Comparison of ENCODE assay signal across 12 cellular contexts in genomic region chr18:68840554-68841263, GRCh38. TPM values are rescaled to one million over a fixed set of nuclear protein-coding genes. Genes with fewer than 3 reads are reported as not detected.
DNase-seq lines count a peak whose midpoint lies in the region; ATAC-seq and TF ChIP-seq lines count a peak whose summit lies in the region.
"Had no signal": no experiment of that assay in that cellular context is flagged by ENCODE, and none has a peak within 500 bp of the region (broad histone marks: within the 10 kb centered on the region; RNA-seq: fewer than 3 reads in every experiment).

No MANE protein-coding gene starts in this region.

- H3K9me3 Mint-ChIP-seq in naive thymus-derived CD8-positive, alpha-beta T cell, result no peaks in the 10 kb centered on the region
- H3K9me3 Mint-ChIP-seq: activated naive CD4-positive, alpha-beta T cell treated with anti-CD3 and anti-CD28 coated beads, Interleukin-2, amount 50 U/mL, for 72 hours had no signal

- H4K20me1 ChIP-seq in hepatocyte (ENCODE audit: insufficient read depth, poor library complexity, severe bottlenecking), result no peaks in the 10 kb centered on the region

- peak; percentile 36 to 44 for DNase-seq in SHP77 (lab: John Stamatoyannopoulos, UW)
- no peak for DNase-seq in SHP77 treated with DMSO at 0.1 percent for 48 hours (lab: John Stamatoyannopoulos, UW)
- DNase-seq in T1000 (lab: John Stamatoyannopoulos, UW), result peak; percentile 0
- DNase-seq in hepatocyte (ENCODE audit: low spot score), result peak; percentile 61
- DNase-seq in superior temporal gyrus (ENCODE audit: extremely low spot score), result peak; percentile 73
- no peak for DNase-seq in naive thymus-derived CD8-positive, alpha-beta T cell
- DNase-seq in NCI-H1105 treated with DMSO at 0.1 percent for 48 hours (lab: John Stamatoyannopoulos, UW), result no peak
- DNase-seq in NCI-H345 treated with DMSO at 0.1 percent for 48 hours (lab: John Stamatoyannopoulos, UW; ENCODE audit: unreplicated experiment), result no peak
- DNase-seq: C1 segment of cervical spinal cord had no signal

- no peak overlapping the region for H3K4me3 ChIP-seq in hepatocyte
- H3K4me3 ChIP-seq: pancreas, upper lobe of left lung had no signal

- H3K4me3 Mint-ChIP-seq in naive thymus-derived CD8-positive, alpha-beta T cell, result no peak overlapping the region

- H3K36me3 ChIP-seq in hepatocyte (replicated peaks; ENCODE audit: insufficient read depth, low read depth), result no peaks in the 10 kb centered on the region
- H3K36me3 ChIP-seq: pancreas, upper lobe of left lung had no signal

- H3K27me3 ChIP-seq in hepatocyte, result no peaks in the 10 kb centered on the region
- H3K27me3 ChIP-seq: pancreas, upper lobe of left lung had no signal

- H3K4me1 Mint-ChIP-seq in naive thymus-derived CD8-positive, alpha-beta T cell, result peaks cover 0 to 3% (median 0%) of the 10 kb centered on the region in 4 donors

- H3K4me1 ChIP-seq in hepatocyte (ENCODE audit: insufficient read depth), result no peaks in the 10 kb centered on the region

- H3K9me2 ChIP-seq in hepatocyte (replicated peaks; ENCODE audit: insufficient read depth), result no peaks in the 10 kb centered on the region

- H3K9me3 ChIP-seq in hepatocyte (ENCODE audit: low read depth), result no peaks in the 10 kb centered on the region
- H3K9me3 ChIP-seq: pancreas, upper lobe of left lung had no signal

- no peaks in the 10 kb centered on the region for H3K27me3 Mint-ChIP-seq in naive thymus-derived CD8-positive, alpha-beta T cell

- POLR2A ChIA-PET in naive thymus-derived CD8-positive, alpha-beta T cell (lab: Charles Lee), result no interaction called here

- H3K79me2 ChIP-seq in hepatocyte, result no peaks in the 10 kb centered on the region

- no peak overlapping the region for H3K4me2 ChIP-seq in hepatocyte

- no peak for ATAC-seq in naive thymus-derived CD8-positive, alpha-beta T cell
- ATAC-seq: activated naive CD4-positive, alpha-beta T cell treated with anti-CD3 and anti-CD28 coated beads, Interleukin-2, amount 50 U/mL, for 72 hours had no signal

- no peak overlapping the region for H3K27ac Mint-ChIP-seq in naive thymus-derived CD8-positive, alpha-beta T cell
- H3K27ac Mint-ChIP-seq: activated naive CD4-positive, alpha-beta T cell treated with anti-CD3 and anti-CD28 coated beads, Interleukin-2, amount 50 U/mL, for 72 hours had no signal

- TF ChIP-seq CTCF in hepatocyte (IDR thresholded peaks at IDR 0.05; ENCODE audit: poor library complexity), result no peak

- peaks cover 0 to 1% (median 0%) of the 10 kb centered on the region in 3 donors for H3K36me3 Mint-ChIP-seq in naive thymus-derived CD8-positive, alpha-beta T cell
- H3K36me3 Mint-ChIP-seq: activated naive CD4-positive, alpha-beta T cell treated with anti-CD3 and anti-CD28 coated beads, Interleukin-2, amount 50 U/mL, for 72 hours had no signal

- peak overlapping the region; percentile 44 for H3K27ac ChIP-seq in hepatocyte
- H3K27ac ChIP-seq: pancreas had no signal

- 63% methylated on average over 7 of the region's 7 CpGs for WGBS in hepatocyte (ENCODE audit: low lambda C conversion rate, missing lambda C conversion rate)

- no peak overlapping the region for H2AFZ ChIP-seq in hepatocyte

RNA-seq across cellular contexts. Expression of gene CCDC102B, which starts 42.8 kb away (rescaled TPM):
- total RNA-seq in hepatocyte, result 3.7 and 5.4 TPM in 2 replicates
- polyA plus RNA-seq in hepatocyte, result 1.7 and 2.8 TPM in 2 replicates
- 1 to 10 TPM; 7.7 to 9.2 TPM for total RNA-seq in naive thymus-derived CD8-positive, alpha-beta T cell
- 1 to 10 TPM; 6.1 to 8.3 (median 8.1) TPM for polyA plus RNA-seq in naive thymus-derived CD8-positive, alpha-beta T cell

Comparison
In these comparisons a context has a peak if more than half of its experiments do, and no peak if none do; other contexts are left out.
1. DNase-seq: peak in SHP77 (2 of 2), T1000 (single experiment), hepatocyte (single experiment) and superior temporal gyrus (single experiment); none in SHP77 treated with DMSO at 0.1 percent for 48 hours (single experiment), naive thymus-derived CD8-positive, alpha-beta T cell (0 of 10), NCI-H1105 treated with DMSO at 0.1 percent for 48 hours (single experiment) and NCI-H345 treated with DMSO at 0.1 percent for 48 hours (single experiment).